Comparison of ENCODE assay signal across 17 cellular contexts in genomic region chr4:112343330-112343729, GRCh38. TPM values are rescaled to one million over a fixed set of nuclear protein-coding genes. Genes with fewer than 3 reads are reported as not detected.
A peak's percentile ranks its signal among the peaks of the same experiment; 100 is the strongest.
DNase-seq lines count a peak whose midpoint lies in the region; ATAC-seq and TF ChIP-seq lines count a peak whose summit lies in the region.
"Had no signal": no experiment of that assay in that cellular context is flagged by ENCODE, and none has a peak within 500 bp of the region (broad histone marks: within the 10 kb centered on the region; RNA-seq: fewer than 3 reads in every experiment).

No MANE protein-coding gene starts in this region.

- peak overlapping the region; percentile 53 for H3K4me2 ChIP-seq in GM23338

- peaks cover 38% of the 10 kb centered on the region for H3K4me1 ChIP-seq in GM23338 (ENCODE audit: insufficient read depth)
- H3K4me1 ChIP-seq: breast epithelium, right lobe of liver, testis had no signal

- peaks cover 46% of the 10 kb centered on the region for H3K4me1 Mint-ChIP-seq in GM23338
- H3K4me1 Mint-ChIP-seq: stimulated activated effector memory CD8-positive, alpha-beta T cell treated with anti-CD3 and anti-CD28 coated beads, Interleukin-12 subunit alpha, Interleukin-12 subunit beta, amount 100 ng/mL, for 72 hours had no signal

- H3K27me3 Mint-ChIP-seq in GM23338 (ENCODE audit: insufficient read depth, low read depth, poor library complexity) = peaks cover 9% of the 10 kb centered on the region

- H3K27ac ChIP-seq in GM23338 (ENCODE audit: low read depth) = no peak overlapping the region
- H3K27ac ChIP-seq: breast epithelium, ovary, right lobe of liver, testis had no signal

- TF ChIP-seq CTCF in GM23338 (conservative IDR thresholded peaks at IDR 0.05; ENCODE audit: low read depth in 2 of 2) = no peak

- ATAC-seq in GM23338 = peak; percentile 50
- ATAC-seq in HG03521 (IDR thresholded peaks at IDR 0.05; ENCODE audit: unreplicated experiment) = no peak
- ATAC-seq: right lobe of liver; stimulated activated effector memory CD8-positive, alpha-beta T cell treated with anti-CD3 and anti-CD28 coated beads, Interleukin-12 subunit alpha, Interleukin-12 subunit beta, amount 100 ng/mL, for 72 hours had no signal

- H3K27ac Mint-ChIP-seq in GM23338 = no peak overlapping the region
- H3K27ac Mint-ChIP-seq: stimulated activated effector memory CD8-positive, alpha-beta T cell treated with anti-CD3 and anti-CD28 coated beads, Interleukin-12 subunit alpha, Interleukin-12 subunit beta, amount 100 ng/mL, for 72 hours had no signal

- peak overlapping the region; percentile 67; the same call in 1 of the 2 replicates for H2AFZ ChIP-seq in GM23338

- no peaks in the 10 kb centered on the region for H3K36me3 ChIP-seq in GM23338 (ENCODE audit: insufficient read depth)
- H3K36me3 ChIP-seq: breast epithelium, ovary, right lobe of liver had no signal

- H4K20me1 ChIP-seq in GM23338 (replicated peaks; ENCODE audit: insufficient read depth) = no peaks in the 10 kb centered on the region

- H3F3A ChIP-seq in GM23338 (replicated peaks; ENCODE audit: low read depth) = no peaks in the 10 kb centered on the region; the same call in 1 of the 2 replicates

- peaks cover 4% of the 10 kb centered on the region; the same call in 1 of the 2 replicates for H3K27me3 ChIP-seq in GM23338 (ENCODE audit: insufficient read depth)
- H3K27me3 ChIP-seq: breast epithelium, ovary, right lobe of liver, testis had no signal

- DNase-seq in GM23338 (ENCODE audit: low spot score) (peak; percentile 13), NCI-H1436 treated with DMSO at 0.1 percent for 48 hours (lab: John Stamatoyannopoulos, UW) (peak; percentile 1), NCI-H526 treated with DMSO at 0.1 percent for 48 hours (lab: John Stamatoyannopoulos, UW) (peak; percentile 77), left kidney (ENCODE audit: low read depth, low spot score) (peak; percentile 50), SIG-M5 (lab: John Stamatoyannopoulos, UW) (no peak), AG20443 (ENCODE audit: low spot score) (no peak)
- DNase-seq: activated CD4-positive, CD25-positive, alpha-beta regulatory T cell treated with anti-CD3 and anti-CD28 coated beads, Interleukin-2, amount 50 U/mL, for 72 hours; cortex of kidney; Karpas-422; ovary; right lobe of liver; T1000; testis had no signal

- no peaks in the 10 kb centered on the region for H3K36me3 Mint-ChIP-seq in GM23338 (ENCODE audit: low read depth)
- H3K36me3 Mint-ChIP-seq: stimulated activated effector memory CD8-positive, alpha-beta T cell treated with anti-CD3 and anti-CD28 coated beads, Interleukin-12 subunit alpha, Interleukin-12 subunit beta, amount 100 ng/mL, for 72 hours had no signal

- no peaks in the 10 kb centered on the region for H3K79me2 ChIP-seq in GM23338 (replicated peaks; ENCODE audit: insufficient read depth)

- H3K4me3 Mint-ChIP-seq in GM23338 = peak overlapping the region; percentile 37; the same call in 2 of the 3 replicates
- H3K4me3 Mint-ChIP-seq: stimulated activated effector memory CD8-positive, alpha-beta T cell treated with anti-CD3 and anti-CD28 coated beads, Interleukin-12 subunit alpha, Interleukin-12 subunit beta, amount 100 ng/mL, for 72 hours had no signal

- no peaks in the 10 kb centered on the region for H3K9me2 ChIP-seq in GM23338 (ENCODE audit: insufficient read depth)

- no peaks in the 10 kb centered on the region for H3K9me3 Mint-ChIP-seq in GM23338
- H3K9me3 Mint-ChIP-seq: stimulated activated effector memory CD8-positive, alpha-beta T cell treated with anti-CD3 and anti-CD28 coated beads, Interleukin-12 subunit alpha, Interleukin-12 subunit beta, amount 100 ng/mL, for 72 hours had no signal

- 0 out of 2 replicates have a peak overlapping the region, but pooled peaks have one; percentile 12 for H3K4me3 ChIP-seq in GM23338
- H3K4me3 ChIP-seq: breast epithelium, ovary, right lobe of liver, testis had no signal

TF ChIP-seq in GM23338, 12 proteins besides CTCF, POLR2A, EP300 and RAD21 (continues in another document):
- TF ChIP-seq ZNF114 (CRISPR knock-in tag; IDR thresholded peaks at IDR 0.05) = no peak
- TF ChIP-seq CREB1 (CRISPR knock-in tag; IDR thresholded peaks at IDR 0.05; ENCODE audit: low read depth) = no peak
- TF ChIP-seq ZNF331 (CRISPR knock-in tag; IDR thresholded peaks at IDR 0.05; ENCODE audit: low read depth) = no peak
- TF ChIP-seq EZH2 (IDR thresholded peaks at IDR 0.05; ENCODE audit: low read depth, unreplicated experiment) = no peak
- no peak for TF ChIP-seq EZH2phosphoT487 (IDR thresholded peaks at IDR 0.05; ENCODE audit: unreplicated experiment)
- TF ChIP-seq, protein P1, sequence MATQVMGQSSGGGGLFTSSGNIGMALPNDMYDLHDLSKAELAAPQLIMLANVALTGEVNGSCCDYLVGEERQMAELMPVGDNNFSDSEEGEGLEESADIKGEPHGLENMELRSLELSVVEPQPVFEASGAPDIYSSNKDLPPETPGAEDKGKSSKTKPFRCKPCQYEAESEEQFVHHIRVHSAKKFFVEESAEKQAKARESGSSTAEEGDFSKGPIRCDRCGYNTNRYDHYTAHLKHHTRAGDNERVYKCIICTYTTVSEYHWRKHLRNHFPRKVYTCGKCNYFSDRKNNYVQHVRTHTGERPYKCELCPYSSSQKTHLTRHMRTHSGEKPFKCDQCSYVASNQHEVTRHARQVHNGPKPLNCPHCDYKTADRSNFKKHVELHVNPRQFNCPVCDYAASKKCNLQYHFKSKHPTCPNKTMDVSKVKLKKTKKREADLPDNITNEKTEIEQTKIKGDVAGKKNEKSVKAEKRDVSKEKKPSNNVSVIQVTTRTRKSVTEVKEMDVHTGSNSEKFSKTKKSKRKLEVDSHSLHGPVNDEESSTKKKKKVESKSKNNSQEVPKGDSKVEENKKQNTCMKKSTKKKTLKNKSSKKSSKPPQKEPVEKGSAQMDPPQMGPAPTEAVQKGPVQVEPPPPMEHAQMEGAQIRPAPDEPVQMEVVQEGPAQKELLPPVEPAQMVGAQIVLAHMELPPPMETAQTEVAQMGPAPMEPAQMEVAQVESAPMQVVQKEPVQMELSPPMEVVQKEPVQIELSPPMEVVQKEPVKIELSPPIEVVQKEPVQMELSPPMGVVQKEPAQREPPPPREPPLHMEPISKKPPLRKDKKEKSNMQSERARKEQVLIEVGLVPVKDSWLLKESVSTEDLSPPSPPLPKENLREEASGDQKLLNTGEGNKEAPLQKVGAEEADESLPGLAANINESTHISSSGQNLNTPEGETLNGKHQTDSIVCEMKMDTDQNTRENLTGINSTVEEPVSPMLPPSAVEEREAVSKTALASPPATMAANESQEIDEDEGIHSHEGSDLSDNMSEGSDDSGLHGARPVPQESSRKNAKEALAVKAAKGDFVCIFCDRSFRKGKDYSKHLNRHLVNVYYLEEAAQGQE (IDR thresholded peaks at IDR 0.05; ENCODE audit: unreplicated experiment) = no peak

RNA-seq across cellular contexts. Expression of gene ALPK1, which starts 46.2 kb away (rescaled TPM):
- total RNA-seq in GM23338 (2014; rRNA removed; shearing (Covaris generic)) = 0.49 and 2.0 TPM in 2 replicates
- polyA plus RNA-seq in GM23338 (2016; fragmentation: Nextera tagmentation; extraction: Ambion mirVana) = 0.10 TPM in 1 of 2 replicates, not detected in the other
- total RNA-seq: G401 had no signal

RNA-seq across cellular contexts. Expression of gene TIFA, which starts 57.6 kb away (rescaled TPM):
- total RNA-seq in GM23338 (2014; rRNA removed; shearing (Covaris generic)) = 1.6 and 4.7 TPM in 2 replicates
- polyA plus RNA-seq in GM23338 (2016; fragmentation: Nextera tagmentation; extraction: Ambion mirVana) = 1.5 and 2.6 TPM in 2 replicates

Comparison
In these comparisons a context has a peak if more than half of its experiments do, and no peak if none do; other contexts are left out.
1. DNase-seq: peak in GM23338 (single experiment), NCI-H1436 treated with DMSO at 0.1 percent for 48 hours (single experiment), NCI-H526 treated with DMSO at 0.1 percent for 48 hours (single experiment) and left kidney (single experiment); none in SIG-M5 (single experiment) and AG20443 (single experiment).